ENCODE assay signal across 13 cellular contexts in the genomic region with DNA sequence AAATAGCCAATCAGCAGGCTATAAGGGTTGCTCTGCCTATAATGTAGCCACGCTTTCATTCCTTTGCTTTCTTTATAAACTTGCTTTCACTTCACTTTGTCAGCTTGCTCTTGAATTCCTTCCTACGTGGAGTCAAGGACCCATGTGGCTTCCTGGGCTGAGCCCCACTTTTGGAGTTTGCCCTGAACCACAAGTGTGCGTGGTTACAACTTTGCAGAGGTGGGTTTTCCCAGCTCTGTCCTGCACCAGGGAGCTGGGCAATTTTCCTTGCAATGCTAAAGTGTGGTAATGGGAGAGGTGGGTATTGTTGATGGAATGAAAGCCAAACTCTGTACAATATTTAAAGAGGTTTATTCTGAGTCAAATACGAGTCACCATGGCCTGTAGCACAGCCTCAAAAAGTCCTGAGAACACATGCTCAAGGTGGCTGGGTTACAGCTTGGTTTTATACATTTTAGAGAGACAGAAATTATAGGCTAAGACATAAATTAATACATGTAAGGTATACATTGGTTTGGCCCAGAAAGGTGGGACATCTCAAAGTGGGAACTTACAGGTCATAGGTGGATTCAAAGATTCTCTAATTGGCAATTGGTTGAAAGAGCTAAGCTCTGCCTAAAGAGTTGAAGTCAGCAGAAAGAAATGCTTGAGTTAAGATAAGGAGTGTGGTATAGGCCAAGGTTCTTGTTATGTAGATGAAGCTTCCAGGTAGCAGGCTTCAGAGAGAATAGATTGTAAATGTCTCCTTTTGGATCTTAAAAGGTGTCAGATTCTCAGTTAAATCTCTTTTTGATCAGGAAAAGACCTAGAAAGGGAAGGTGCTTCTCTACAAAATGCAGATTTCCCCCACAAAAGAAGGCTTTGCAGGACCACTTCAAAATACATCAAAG.
"Had no signal": no experiment of that assay in that cellular context is flagged by ENCODE, and none has a peak within 500 bp of the region (broad histone marks: within the 10 kb centered on the region; RNA-seq: fewer than 3 reads in every experiment).

No MANE protein-coding gene starts in this region.

- H3K36me3 ChIP-seq: gastroesophageal sphincter, prostate gland, spleen, thoracic aorta had no signal

- FAIRE-seq: urothelium cell line had no signal

- H3K27me3 ChIP-seq: gastroesophageal sphincter had no signal

- H3K4me3 ChIP-seq: gastroesophageal sphincter, prostate gland, spleen, thoracic aorta had no signal

- H3K27ac ChIP-seq: gastroesophageal sphincter, prostate gland, spleen, thoracic aorta had no signal

- DNase-seq: activated CD4-positive, alpha-beta T cell treated with anti-CD3 and anti-CD28 coated beads for 1 hour; activated CD4-positive, alpha-beta T cell treated with anti-CD3 and anti-CD28 coated beads, Interleukin-2, amount 50 U/mL, for 4 hours; activated naive CD4-positive, alpha-beta T cell; activated naive CD8-positive, alpha-beta T cell treated with anti-CD3 and anti-CD28 coated beads, Interleukin-2, amount 10 ng/mL, durations not matched to agents 7 days and 5 days; activated T-cell treated with anti-CD3 and anti-CD28 coated beads for 4 hours; spleen; T-helper 1 cell; T1000 had no signal

- ATAC-seq: gastroesophageal sphincter, sciatic nerve had no signal

- H3K9me3 ChIP-seq: prostate gland, thoracic aorta had no signal

- H3K4me1 ChIP-seq: gastroesophageal sphincter, prostate gland, spleen had no signal
